In the genomic region with DNA sequence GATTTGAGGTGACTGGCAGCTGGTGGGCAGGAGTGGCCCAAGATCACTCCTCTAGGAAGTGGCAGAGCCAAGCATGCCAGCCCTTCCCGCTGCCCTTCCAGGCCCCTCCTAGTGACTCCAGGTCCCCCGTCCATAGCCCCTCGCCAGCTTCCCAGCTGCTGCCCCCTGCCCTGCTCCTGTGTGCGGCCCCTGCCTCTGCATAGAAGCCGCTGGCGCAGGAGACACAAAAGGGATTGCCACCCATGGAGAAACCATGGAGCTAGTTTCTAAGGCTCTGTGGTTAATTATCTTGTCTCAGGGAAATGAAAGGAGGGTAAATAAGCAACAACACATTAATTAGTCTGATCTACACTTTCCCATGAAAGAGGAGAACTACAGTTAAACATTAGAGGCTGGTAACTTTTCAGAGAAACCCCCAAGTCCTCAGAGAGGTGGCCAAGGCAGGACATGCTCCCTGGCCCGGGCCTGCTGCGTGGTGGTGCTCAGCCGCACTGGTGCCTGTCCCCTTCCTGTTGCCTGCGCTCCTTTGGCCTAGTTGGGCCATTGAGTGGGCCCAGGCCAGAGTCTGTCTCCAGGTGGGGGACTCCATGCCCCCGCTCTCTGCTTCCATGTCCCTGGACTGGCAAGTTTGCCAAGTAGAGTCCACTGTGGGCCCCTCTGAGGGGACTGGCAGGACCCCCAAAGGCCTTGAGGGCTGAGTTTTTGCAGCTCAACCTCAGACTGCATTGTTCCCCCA, we compare ENCODE assay signal across 20 cellular contexts.
A peak's percentile ranks its signal among the peaks of the same experiment; 100 is the strongest.
DNase-seq lines count a peak whose midpoint lies in the region; ATAC-seq and TF ChIP-seq lines count a peak whose summit lies in the region.
"Had no signal": no experiment of that assay in that cellular context is flagged by ENCODE, and none has a peak within 500 bp of the region (broad histone marks: within the 10 kb centered on the region; RNA-seq: fewer than 3 reads in every experiment).

No MANE protein-coding gene starts in this region.

- peaks cover 38% of the 10 kb centered on the region for H3K27me3 Mint-ChIP-seq in activated naive CD8-positive, alpha-beta T cell treated with anti-CD3 and anti-CD28 coated beads, Interleukin-2, amount 10 ng/mL, durations not matched to agents 7 days and 5 days
- peaks cover 7% of the 10 kb centered on the region for H3K27me3 Mint-ChIP-seq in activated naive CD8-positive, alpha-beta T cell treated with anti-CD3 and anti-CD28 coated beads, Interleukin-2, amount 50 U/mL, for 24 hours

- H2BK12ac ChIP-seq in mesenchymal stem cell (ENCODE audit: low read length in 2 of 2) = no peak overlapping the region

- H2BK5ac ChIP-seq in mesenchymal stem cell (ENCODE audit: low read depth, low read length, poor library complexity, severe bottlenecking) = no peak overlapping the region

- no peaks in the 10 kb centered on the region for H3K36me3 Mint-ChIP-seq in activated naive CD8-positive, alpha-beta T cell treated with anti-CD3 and anti-CD28 coated beads, Interleukin-2, amount 10 ng/mL, durations not matched to agents 7 days and 5 days
- H3K36me3 Mint-ChIP-seq in activated naive CD8-positive, alpha-beta T cell treated with anti-CD3 and anti-CD28 coated beads, Interleukin-2, amount 50 U/mL, for 24 hours (ENCODE audit: low read depth) = no peaks in the 10 kb centered on the region

- H2BK15ac ChIP-seq in mesenchymal stem cell (ENCODE audit: low read depth, poor library complexity, severe bottlenecking) = peak overlapping the region; percentile 78

- H2AFZ ChIP-seq in mesenchymal stem cell (ENCODE audit: low read depth, low read length) = no peak overlapping the region

- H3K18ac ChIP-seq in mesenchymal stem cell (ENCODE audit: low read depth in 1 of 2, low read length in 2 of 2) = no peak overlapping the region

- peaks cover 34 to 53% of the 10 kb centered on the region in 2 experiments for H3K27me3 ChIP-seq in mesenchymal stem cell (ENCODE audit: control insufficient read depth in 1 of 2, insufficient read depth in 1 of 2, low read length in 2 of 2)
- H3K27me3 ChIP-seq: BE2C had no signal

- no peak overlapping the region for H3K9ac ChIP-seq in mesenchymal stem cell (ENCODE audit: low read length)

- H3K27ac ChIP-seq in mesenchymal stem cell (ENCODE audit: low read length, poor library complexity, severe bottlenecking) = no peak overlapping the region
- H3K27ac ChIP-seq: HL-60 had no signal

- H3K9me3 ChIP-seq in mesenchymal stem cell (ENCODE audit: control insufficient read depth, low read length) = no peaks in the 10 kb centered on the region
- H3K9me3 ChIP-seq: BE2C had no signal

- H2BK120ac ChIP-seq in mesenchymal stem cell (ENCODE audit: low read depth, low read length) = no peak overlapping the region

- no peaks in the 10 kb centered on the region for H3K9me3 Mint-ChIP-seq in activated naive CD8-positive, alpha-beta T cell treated with anti-CD3 and anti-CD28 coated beads, Interleukin-2, amount 10 ng/mL, durations not matched to agents 7 days and 5 days
- no peaks in the 10 kb centered on the region for H3K9me3 Mint-ChIP-seq in activated naive CD8-positive, alpha-beta T cell treated with anti-CD3 and anti-CD28 coated beads, Interleukin-2, amount 50 U/mL, for 24 hours

- H3K27ac Mint-ChIP-seq in activated naive CD8-positive, alpha-beta T cell treated with anti-CD3 and anti-CD28 coated beads, Interleukin-2, amount 10 ng/mL, durations not matched to agents 7 days and 5 days = no peak overlapping the region
- H3K27ac Mint-ChIP-seq in activated naive CD8-positive, alpha-beta T cell treated with anti-CD3 and anti-CD28 coated beads, Interleukin-2, amount 50 U/mL, for 24 hours = no peak overlapping the region

- no peak for ATAC-seq in activated naive CD8-positive, alpha-beta T cell treated with anti-CD3 and anti-CD28 coated beads, Interleukin-2, amount 10 ng/mL, durations not matched to agents 7 days and 5 days (ENCODE audit: low read depth)
- ATAC-seq in activated naive CD8-positive, alpha-beta T cell treated with anti-CD3 and anti-CD28 coated beads, Interleukin-2, amount 50 U/mL, for 24 hours = no peak

- no peak for TF ChIP-seq CTCF in GM13976 (IDR thresholded peaks at IDR 0.05; ENCODE audit: borderline replicate concordance, control extremely low read depth, extremely low read depth, insufficient read depth, missing control alignments)

- POLR2A ChIA-PET in activated naive CD8-positive, alpha-beta T cell treated with anti-CD3 and anti-CD28 coated beads, Interleukin-2, amount 10 ng/mL, durations not matched to agents 7 days and 5 days (lab: Charles Lee) = no interaction called here

- H3K4me1 ChIP-seq in mesenchymal stem cell (ENCODE audit: control insufficient read depth, insufficient read depth, low read depth, low read length) = peaks cover under 1% of the 10 kb centered on the region

- no peak overlapping the region for H3K4me3 Mint-ChIP-seq in activated naive CD8-positive, alpha-beta T cell treated with anti-CD3 and anti-CD28 coated beads, Interleukin-2, amount 10 ng/mL, durations not matched to agents 7 days and 5 days
- H3K4me3 Mint-ChIP-seq in activated naive CD8-positive, alpha-beta T cell treated with anti-CD3 and anti-CD28 coated beads, Interleukin-2, amount 50 U/mL, for 24 hours = no peak overlapping the region

- 91% methylated on average over 11 of the region's 11 CpGs for WGBS in mesenchymal stem cell

- no peak overlapping the region for H3K4me3 ChIP-seq in mesenchymal stem cell (ENCODE audit: insufficient read depth in 1 of 2, low read depth in 1 of 2, low read length in 2 of 2)

- H3K4me2 ChIP-seq in mesenchymal stem cell (ENCODE audit: low read length, poor library complexity, severe bottlenecking) = no peak overlapping the region

- peak overlapping the region in 1 of 2 experiments; percentile 11 for H3K14ac ChIP-seq in mesenchymal stem cell (ENCODE audit: low read length in 2 of 2)

- peaks cover 12% of the 10 kb centered on the region for H3K4me1 Mint-ChIP-seq in activated naive CD8-positive, alpha-beta T cell treated with anti-CD3 and anti-CD28 coated beads, Interleukin-2, amount 10 ng/mL, durations not matched to agents 7 days and 5 days
- H3K4me1 Mint-ChIP-seq in activated naive CD8-positive, alpha-beta T cell treated with anti-CD3 and anti-CD28 coated beads, Interleukin-2, amount 50 U/mL, for 24 hours = peaks cover 8% of the 10 kb centered on the region

- no peak overlapping the region for H4K91ac ChIP-seq in mesenchymal stem cell (ENCODE audit: low read length)

- H2AK5ac ChIP-seq in mesenchymal stem cell (ENCODE audit: low read length, severe bottlenecking) = no peak overlapping the region

- H3K79me1 ChIP-seq in mesenchymal stem cell (replicated peaks; ENCODE audit: low read length, poor library complexity, severe bottlenecking) = no peaks in the 10 kb centered on the region

- DNase-seq in activated naive CD8-positive, alpha-beta T cell treated with anti-CD3 and anti-CD28 coated beads, Interleukin-2, amount 10 ng/mL, durations not matched to agents 7 days and 5 days = peak; percentile 27
- DNase-seq in activated naive CD8-positive, alpha-beta T cell treated with anti-CD3 and anti-CD28 coated beads, Interleukin-2, amount 50 U/mL, for 24 hours = no peak
- DNase-seq in NCI-H69 (lab: John Stamatoyannopoulos, UW) (peak; percentile 74), mesenchymal stem cell (no peak), SKM-1 treated with dmso at 0.1 percent for 144 hours (lab: John Stamatoyannopoulos, UW; ENCODE audit: unreplicated experiment) (no peak), AG20443 (ENCODE audit: low spot score) (no peak), GM13976 (ENCODE audit: low spot score) (no peak)
- DNase-seq: BE2C, DMS153, H7, NCI-H1048, NCI-H1694, NCI-H2029 treated with DMSO at 0.1 percent for 48 hours, NCI-H2171, NCI-H226, NCI-H510A, NCI-H774, RPMI8226, SHP77 treated with DMSO at 0.1 percent for 48 hours had no signal

- no peaks in the 10 kb centered on the region for H3K36me3 ChIP-seq in mesenchymal stem cell (ENCODE audit: control insufficient read depth in 1 of 2, insufficient read depth in 2 of 2, low read depth in 1 of 2, low read length in 2 of 2)
- H3K36me3 ChIP-seq: BE2C had no signal

- no peak overlapping the region for H4K8ac ChIP-seq in mesenchymal stem cell (ENCODE audit: low read length)

- in situ Hi-C loops in GM13976 (cut with MboI; ENCODE audit: low sequenced_read_pairs, unreplicated experiment) = no loop called here

- no peak overlapping the region for H3K23ac ChIP-seq in mesenchymal stem cell (ENCODE audit: low read length in 2 of 2)

- no peak overlapping the region for H3K4ac ChIP-seq in mesenchymal stem cell (ENCODE audit: low read depth in 1 of 2, low read length in 2 of 2)

Comparison
In these comparisons a context has a peak if more than half of its experiments do, and no peak if none do; other contexts are left out.
1. DNase-seq: peak in activated naive CD8-positive, alpha-beta T cell treated with anti-CD3 and anti-CD28 coated beads, Interleukin-2, amount 10 ng/mL, durations not matched to agents 7 days and 5 days (single experiment) and NCI-H69 (single experiment); none in activated naive CD8-positive, alpha-beta T cell treated with anti-CD3 and anti-CD28 coated beads, Interleukin-2, amount 50 U/mL, for 24 hours (single experiment), mesenchymal stem cell (single experiment), SKM-1 treated with dmso at 0.1 percent for 144 hours (single experiment), AG20443 (single experiment) and GM13976 (single experiment).